8 cellular contexts compared by ENCODE assay signal in genomic region chr1:176843352-176844297, GRCh38.
DNase-seq lines count a peak whose midpoint lies in the region; ATAC-seq and TF ChIP-seq lines count a peak whose summit lies in the region.

No MANE protein-coding gene starts in this region.

- peak; percentile 52 to 71 (median 59) for ATAC-seq in psoas muscle
- ATAC-seq in GM18909 (IDR thresholded peaks at IDR 0.05; ENCODE audit: poor library complexity, unreplicated experiment), result no peak
- ATAC-seq in T-cell (replicated peaks in 1 of 4), result no peak
- no peak for ATAC-seq in GM21786 (IDR thresholded peaks at IDR 0.05; ENCODE audit: unreplicated experiment)

- no peaks in the 10 kb centered on the region for H3K4me1 Mint-ChIP-seq in T-cell

- peaks cover 7 to 25% of the 10 kb centered on the region in 2 donors for H3K27me3 Mint-ChIP-seq in T-cell

- 17 to 19% (median 18%) methylated on average over 4 of the region's 4 CpGs for WGBS in psoas muscle, 3 donors

- CTCF ChIA-PET in T-cell (lab: Charles Lee), result no interaction called here

- peaks cover 0 to 5% (median 3%) of the 10 kb centered on the region in 3 donors for H3K9me3 Mint-ChIP-seq in T-cell

- no peak overlapping the region for H3K4me3 Mint-ChIP-seq in T-cell

- H3K36me3 ChIP-seq in psoas muscle (ENCODE audit: insufficient read depth in 1 of 2, low read depth in 1 of 2), result no peaks in the 10 kb centered on the region

- H3K4me3 ChIP-seq in HFF-Myc (replicated peaks; ENCODE audit: low read depth, low read length) (no peak overlapping the region), foreskin fibroblast (ENCODE audit: low read depth in 1 of 2, low read length in 2 of 2) (no peak overlapping the region), psoas muscle (no peak overlapping the region)

- POLR2A ChIA-PET in T-cell (lab: Charles Lee), result no interaction called here

- H3K27ac ChIP-seq in psoas muscle, result no peak overlapping the region

- intact Hi-C loops in psoas muscle (cut with DNase I), result loop anchor here (1.0 to 10.0 kb wide), 5 partner anchors 284 to 1569 kb away; no protein-coding TSS in a partner anchor

- no peaks in the 10 kb centered on the region for H3K9me3 ChIP-seq in psoas muscle

- H3K27ac Mint-ChIP-seq in T-cell, result no peak overlapping the region

- TF ChIP-seq CTCF in AG09319 (IDR thresholded peaks at IDR 0.05; ENCODE audit: low read depth, low read length), result peak; percentile 45
- peak; percentile 25 for TF ChIP-seq CTCF in HFF-Myc (IDR thresholded peaks at IDR 0.05; ENCODE audit: low read depth, low read length, missing control alignments)
- peak; percentile 27 for TF ChIP-seq CTCF in foreskin fibroblast (IDR thresholded peaks at IDR 0.05; ENCODE audit: low read depth, low read length)
- peak; percentile 72 for TF ChIP-seq CTCF in psoas muscle (IDR thresholded peaks at IDR 0.05)

- H3K27me3 ChIP-seq in psoas muscle (ENCODE audit: insufficient read depth in 3 of 3, low read length in 2 of 3), result no peaks in the 10 kb centered on the region

- no peaks in the 10 kb centered on the region for H3K36me3 Mint-ChIP-seq in T-cell

- peak; percentile 22 for DNase-seq in AG09319 (ENCODE audit: extremely low read depth, low read depth)
- DNase-seq in HFF-Myc (ENCODE audit: extremely low read depth, low read depth), result no peak
- peak; percentile 86 for DNase-seq in OCI-M1 (lab: John Stamatoyannopoulos, UW)
- peak; percentile 7 to 80 for DNase-seq in foreskin fibroblast
- peak in 1 of 2 donors; percentile 13 for DNase-seq in psoas muscle
- DNase-seq in T-cell, result no peak

- H3K4me1 ChIP-seq in psoas muscle, result no peaks in the 10 kb centered on the region

Comparison
In these comparisons a context has a peak if more than half of its experiments do, and no peak if none do; other contexts are left out.
1. DNase-seq: peak in AG09319 (single experiment), OCI-M1 (single experiment) and foreskin fibroblast (2 of 2); none in HFF-Myc (single experiment) and T-cell (0 of 34).
2. ATAC-seq: peak in psoas muscle (4 of 4); none in GM18909 (single experiment), T-cell (0 of 4) and GM21786 (single experiment).
3. Peak in every context shown above with its lines, with median percentiles within 50 percentile points of each other: CTCF ChIP-seq.